In the genomic region with DNA sequence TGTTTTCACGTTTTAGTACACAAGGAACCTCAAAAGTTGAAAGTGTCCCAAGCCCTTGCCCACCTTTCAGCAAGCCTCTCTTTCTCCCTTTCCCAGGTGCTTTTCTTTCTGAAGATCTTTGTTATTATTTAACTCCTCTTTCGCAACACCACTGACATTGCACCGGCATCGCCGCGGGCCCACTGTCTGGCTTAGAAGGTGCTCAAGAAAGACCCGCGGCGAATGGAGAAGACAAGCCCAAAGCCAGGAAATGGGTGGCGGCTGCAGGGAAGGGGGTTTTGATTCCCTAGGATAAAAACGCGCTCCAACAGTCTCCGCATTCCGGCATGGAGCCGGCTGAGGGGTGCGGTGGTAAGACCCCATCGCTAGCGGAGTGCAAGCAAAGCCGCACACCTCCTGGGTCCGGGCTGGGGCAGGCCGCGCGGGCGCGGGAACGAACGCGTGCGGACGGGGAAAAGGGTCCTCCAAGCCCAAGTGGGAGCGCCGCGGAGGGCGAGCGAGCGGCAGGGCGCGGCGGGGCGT, we compare ENCODE assay signal across 8 cellular contexts. TPM values are rescaled to one million over a fixed set of nuclear protein-coding genes. Genes with fewer than 3 reads are reported as not detected.
DNase-seq lines count a peak whose midpoint lies in the region; TF ChIP-seq lines count a peak whose summit lies in the region.

No MANE protein-coding gene starts in this region.

- H3K27me3 ChIP-seq in breast epithelium: no peaks in the 10 kb centered on the region
- H3K27me3 ChIP-seq in vagina: no peaks in the 10 kb centered on the region

- TF ChIP-seq POLR2A in breast epithelium (IDR thresholded peaks at IDR 0.05) (no peak), vagina (IDR thresholded peaks at IDR 0.05) (no peak)

- no peaks in the 10 kb centered on the region for H3K36me3 ChIP-seq in breast epithelium
- H3K36me3 ChIP-seq in mesodermal cell (ENCODE audit: control insufficient read depth, insufficient read depth, low read length): no peaks in the 10 kb centered on the region
- no peaks in the 10 kb centered on the region for H3K36me3 ChIP-seq in vagina

- no peaks in the 10 kb centered on the region for H3K4me1 ChIP-seq in breast epithelium
- H3K4me1 ChIP-seq in mesodermal cell (ENCODE audit: control insufficient read depth, insufficient read depth, low read length, poor library complexity, severe bottlenecking): peaks cover 13% of the 10 kb centered on the region
- H3K4me1 ChIP-seq in vagina: peaks cover 18% of the 10 kb centered on the region

- peak overlapping the region; percentile 26 to 72 for H3K27ac ChIP-seq in breast epithelium
- H3K27ac ChIP-seq in mesodermal cell (ENCODE audit: low read depth, low read length, severe bottlenecking): no peak overlapping the region
- H3K27ac ChIP-seq in vagina: peak overlapping the region; percentile 79

- H3K9me3 ChIP-seq in breast epithelium (peaks cover 10 to 12% of the 10 kb centered on the region in 2 donors), mesodermal cell (ENCODE audit: control insufficient read depth, low read length) (no peaks in the 10 kb centered on the region), vagina (no peaks in the 10 kb centered on the region)

- DNase-seq in stimulated activated CD4-positive, alpha-beta T cell treated with anti-CD3 and anti-CD28 coated beads, Interleukin-15, amount 100 ng/mL, for 24 hours: peak; percentile 17
- DNase-seq in stimulated activated CD4-positive, alpha-beta T cell treated with anti-CD3 and anti-CD28 coated beads, Interleukin-1b, Interleukin-23, amount 100 ng/mL, for 48 hours: no peak
- DNase-seq in breast epithelium (ENCODE audit: low spot score in 2 of 2) (no peak), vagina (ENCODE audit: extremely low spot score in 2 of 2) (no peak), mesenteric fat pad (ENCODE audit: low spot score) (no peak), SW 1271 (lab: John Stamatoyannopoulos, UW) (no peak), CD1c-positive myeloid dendritic cell (ENCODE audit: extremely low spot score) (no peak)

- intact Hi-C loops in breast epithelium (cut with DNase I; ENCODE audit: low total_unique reads) (no loop called here), vagina (cut with DNase I) (no loop called here)

- no peak for TF ChIP-seq CTCF in breast epithelium (IDR thresholded peaks at IDR 0.05)
- TF ChIP-seq CTCF in vagina (IDR thresholded peaks at IDR 0.05): no peak

- peak overlapping the region; percentile 65 to 81 (median 71) for H3K4me3 ChIP-seq in breast epithelium
- peak overlapping the region; percentile 62 for H3K4me3 ChIP-seq in mesodermal cell (ENCODE audit: extremely low read depth, insufficient read depth, low read length, poor library complexity, severe bottlenecking)
- H3K4me3 ChIP-seq in vagina: peak overlapping the region; percentile 67

- 3 to 5% methylated on average over 28 to 32 of the region's 40 CpGs for WGBS in mesodermal cell (ENCODE audit: insufficient coverage in 2 of 2), 2 experiments

RNA-seq across cellular contexts. Expression of a gene that starts 0.4 kb away (rescaled TPM):
- total RNA-seq in breast epithelium (100 to 1,000 TPM in 1 of 3 donors, 10 to 100 TPM in 2; 13.3 to 108 (median 26.5) TPM), vagina (14.7 TPM), mesenteric fat pad (49.3 TPM)
- 44.9 TPM for polyA plus RNA-seq in mesodermal cell (2013, experiment 1 of 2)
- 32.9 TPM for polyA plus RNA-seq in mesodermal cell (2013, experiment 2 of 2)
